24 cellular contexts compared by ENCODE assay signal in the genomic region with DNA sequence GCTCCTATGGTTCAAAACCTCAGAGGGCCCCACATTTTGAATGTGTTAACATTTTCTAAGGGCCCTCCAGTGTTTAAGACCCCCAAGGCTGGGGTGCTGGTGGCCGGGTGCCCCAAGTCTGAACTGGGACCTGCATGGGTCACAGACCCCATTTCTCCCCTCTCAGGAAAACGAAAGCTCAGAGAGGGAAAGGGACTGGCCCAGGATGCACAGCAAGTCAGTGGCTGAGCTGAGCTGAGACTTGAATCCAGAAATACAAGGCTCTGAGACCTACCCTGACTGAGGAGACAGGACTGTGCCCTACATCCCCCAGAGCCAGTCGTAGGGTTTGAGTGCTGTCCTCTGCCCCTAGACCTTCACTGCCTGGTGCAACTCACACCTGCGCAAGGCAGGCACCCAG. TPM values are rescaled to one million over a fixed set of nuclear protein-coding genes. Genes with fewer than 3 reads are reported as not detected.
DNase-seq lines count a peak whose midpoint lies in the region; ATAC-seq, FAIRE-seq and TF ChIP-seq lines count a peak whose summit lies in the region.
"Had no signal": no experiment of that assay in that cellular context is flagged by ENCODE, and none has a peak within 500 bp of the region (broad histone marks: within the 10 kb centered on the region; RNA-seq: fewer than 3 reads in every experiment).

No MANE protein-coding gene starts in this region.

- no peak for FAIRE-seq in HepG2 (lab: Jason Lieb, UNC)
- FAIRE-seq: GM12892, H1 had no signal

- no peak overlapping the region for H3K4me2 ChIP-seq in HepG2 (ENCODE audit: low read depth, low read length)
- H3K4me2 ChIP-seq in neuronal stem cell (ENCODE audit: insufficient read depth, low read length, poor library complexity, severe bottlenecking): no peak overlapping the region
- no peak overlapping the region for H3K4me2 ChIP-seq in mesenchymal stem cell (ENCODE audit: low read length, poor library complexity, severe bottlenecking)

- no peak overlapping the region for H2AFZ ChIP-seq in HepG2 (ENCODE audit: low read length)
- H2AFZ ChIP-seq in neuronal stem cell (ENCODE audit: low read length): no peak overlapping the region
- no peak overlapping the region for H2AFZ ChIP-seq in mesenchymal stem cell (ENCODE audit: low read depth, low read length)
- H2AFZ ChIP-seq: GM23248 had no signal

- H3K27me3 ChIP-seq in HepG2 (ENCODE audit: control insufficient read depth in 1 of 2, insufficient read depth in 2 of 2, low read length in 2 of 2) (peaks cover 2 to 19% of the 10 kb centered on the region in 2 experiments), right lobe of liver (no peaks in the 10 kb centered on the region), neuronal stem cell (ENCODE audit: control insufficient read depth in 3 of 3, insufficient read depth in 3 of 3, low read depth in 1 of 3, low read length in 3 of 3) (peaks cover 0 to 14% (median 0%) of the 10 kb centered on the region in 3 experiments), skeletal muscle tissue (ENCODE audit: control insufficient read depth in 3 of 3, insufficient read depth in 3 of 3, low read length in 3 of 3) (peaks cover 0 to 5% (median 0%) of the 10 kb centered on the region in 3 donors), mesenchymal stem cell (ENCODE audit: control insufficient read depth in 1 of 2, insufficient read depth in 1 of 2, low read length in 2 of 2) (peaks cover 5 to 41% of the 10 kb centered on the region in 2 experiments)

- no peak overlapping the region for H4K91ac ChIP-seq in neuronal stem cell (ENCODE audit: low read depth, low read length, poor library complexity)
- H4K91ac ChIP-seq in mesenchymal stem cell (ENCODE audit: low read length): no peak overlapping the region

- H3K23ac ChIP-seq in neuronal stem cell (ENCODE audit: low read depth, low read length, poor library complexity): no peak overlapping the region
- no peak overlapping the region for H3K23ac ChIP-seq in mesenchymal stem cell (ENCODE audit: low read length in 2 of 2)

- DNase-seq in HepG2 (ENCODE audit: low spot score) (no peak), right lobe of liver (no peak), HuH-7.5 (ENCODE audit: low spot score) (peak; percentile 46), neuronal stem cell (ENCODE audit: low spot score) (no peak), mesenchymal stem cell (no peak), SW 1271 (lab: John Stamatoyannopoulos, UW) (no peak)
- DNase-seq in activated CD4-positive, CD25-positive, alpha-beta regulatory T cell (lab: John Stamatoyannopoulos, UW): no peak
- DNase-seq: 8988T; C1 segment of cervical spinal cord; Calu3; CD4-positive, alpha-beta memory T cell; COR-L47; DMS53; DMS79 treated with DMSO at 0.1 percent for 48 hours; GM23248; H7; HFFc6 had no signal

- H3K27ac ChIP-seq in HepG2 (ENCODE audit: extremely low read length, insufficient read depth, low read length) (no peak overlapping the region), right lobe of liver (no peak overlapping the region), neuronal stem cell (replicated peaks; ENCODE audit: low read length) (no peak overlapping the region), skeletal muscle tissue (ENCODE audit: low read depth, low read length) (peak overlapping the region; percentile 30), mesenchymal stem cell (ENCODE audit: low read length, poor library complexity, severe bottlenecking) (no peak overlapping the region)
- H3K27ac ChIP-seq: GM23248 had no signal

- no peak overlapping the region for H3K14ac ChIP-seq in neuronal stem cell (ENCODE audit: low read length)
- no peak overlapping the region for H3K14ac ChIP-seq in mesenchymal stem cell (ENCODE audit: low read length in 2 of 2)

- 42% methylated on average over 3 of the region's 4 CpGs for WGBS in HepG2 (ENCODE audit: low lambda C conversion rate)
- 88% methylated on average over 2 of the region's 4 CpGs for WGBS in right lobe of liver (ENCODE audit: insufficient coverage, low coverage, low lambda C conversion rate, missing lambda C conversion rate)
- WGBS in neuronal stem cell (ENCODE audit: extremely low coverage in 2 of 2, insufficient read length in 2 of 2, insufficient replicate concordance in 1 of 2), 2 donors: no CpG with 5 or more reads among the region's 4 CpGs
- 77% methylated on average over 4 of the region's 4 CpGs for WGBS in mesenchymal stem cell

- H3K4me3 ChIP-seq in HepG2 (replicated peaks in 1 of 3; ENCODE audit: insufficient read depth in 1 of 3, low read depth in 2 of 3, low read length in 3 of 3): no peak overlapping the region
- H3K4me3 ChIP-seq in right lobe of liver: no peak overlapping the region
- no peak overlapping the region for H3K4me3 ChIP-seq in neuronal stem cell (ENCODE audit: low read length in 2 of 2)
- H3K4me3 ChIP-seq in skeletal muscle tissue (ENCODE audit: low read length in 3 of 3): no peak overlapping the region
- no peak overlapping the region for H3K4me3 ChIP-seq in mesenchymal stem cell (ENCODE audit: insufficient read depth in 1 of 2, low read depth in 1 of 2, low read length in 2 of 2)
- H3K4me3 ChIP-seq: GM23248 had no signal

- H2BK12ac ChIP-seq in neuronal stem cell (ENCODE audit: low read length): no peak overlapping the region
- no peak overlapping the region for H2BK12ac ChIP-seq in mesenchymal stem cell (ENCODE audit: low read length in 2 of 2)

- in situ Hi-C loops in HepG2 (cut with HindIII; ENCODE audit: extremely low pct_ligation_motif_present, low pct_unique_long_range_greater_than_20kb): loop anchor here (25.0 kb wide), 1 partner anchor 286 kb away; the partner anchor contains the start of gene RCE1

- no peak overlapping the region for H3K9ac ChIP-seq in HepG2 (ENCODE audit: insufficient read depth, low read depth, low read length)
- H3K9ac ChIP-seq in neuronal stem cell (ENCODE audit: low read depth, low read length, poor library complexity): no peak overlapping the region
- H3K9ac ChIP-seq in skeletal muscle tissue (ENCODE audit: low read depth in 1 of 3, low read length in 3 of 3): no peak overlapping the region
- no peak overlapping the region for H3K9ac ChIP-seq in mesenchymal stem cell (ENCODE audit: low read length)
- H3K9ac ChIP-seq: GM23248 had no signal

- TF ChIP-seq RAD21 in HepG2 (CRISPR knock-in tag; IDR thresholded peaks at IDR 0.05): no peak

- H2AK5ac ChIP-seq in neuronal stem cell (ENCODE audit: low read depth, low read length): peak overlapping the region; percentile 56
- H2AK5ac ChIP-seq in mesenchymal stem cell (ENCODE audit: low read length, severe bottlenecking): no peak overlapping the region

- H3K79me2 ChIP-seq in HepG2 (ENCODE audit: insufficient read depth, low read length): no peaks in the 10 kb centered on the region

- H4K20me1 ChIP-seq in HepG2 (ENCODE audit: insufficient read depth, low read length): no peaks in the 10 kb centered on the region

- H3K36me3 ChIP-seq in HepG2 (replicated peaks in 1 of 2; ENCODE audit: control insufficient read depth in 1 of 2, insufficient read depth in 2 of 2, low read length in 2 of 2): no peaks in the 10 kb centered on the region
- no peaks in the 10 kb centered on the region for H3K36me3 ChIP-seq in right lobe of liver
- H3K36me3 ChIP-seq in neuronal stem cell (replicated peaks in 1 of 2; ENCODE audit: control insufficient read depth in 2 of 2, insufficient read depth in 2 of 2, low read length in 2 of 2): no peaks in the 10 kb centered on the region
- H3K36me3 ChIP-seq in skeletal muscle tissue (ENCODE audit: control insufficient read depth in 3 of 3, insufficient read depth in 3 of 3, low read length in 3 of 3): peaks cover 0 to 23% (median 8%) of the 10 kb centered on the region in 3 donors
- no peaks in the 10 kb centered on the region for H3K36me3 ChIP-seq in mesenchymal stem cell (ENCODE audit: control insufficient read depth in 1 of 2, insufficient read depth in 2 of 2, low read depth in 1 of 2, low read length in 2 of 2)

- H2BK15ac ChIP-seq in neuronal stem cell (ENCODE audit: low read length): no peak overlapping the region
- H2BK15ac ChIP-seq in mesenchymal stem cell (ENCODE audit: low read depth, poor library complexity, severe bottlenecking): no peak overlapping the region

- H3K79me1 ChIP-seq in neuronal stem cell (ENCODE audit: low read depth, low read length): no peaks in the 10 kb centered on the region
- H3K79me1 ChIP-seq in mesenchymal stem cell (replicated peaks; ENCODE audit: low read length, poor library complexity, severe bottlenecking): no peaks in the 10 kb centered on the region

- CTCF ChIA-PET in HepG2 (lab: Yijun Ruan, JAX; ENCODE audit: low intra/inter-chr PET ratio, low total read pairs): no interaction called here

- no peak overlapping the region for H2BK120ac ChIP-seq in neuronal stem cell (ENCODE audit: low read depth, low read length)
- H2BK120ac ChIP-seq in mesenchymal stem cell (ENCODE audit: low read depth, low read length): no peak overlapping the region

- TF ChIP-seq POLR2A in HepG2 (IDR thresholded peaks at IDR 0.05; ENCODE audit: insufficient read depth in 1 of 2, low read depth in 2 of 2, low read length in 2 of 2): no peak
- TF ChIP-seq POLR2A in right lobe of liver (IDR thresholded peaks at IDR 0.05): no peak

- H4K8ac ChIP-seq in neuronal stem cell (ENCODE audit: low read depth, low read length) (no peak overlapping the region), mesenchymal stem cell (ENCODE audit: low read length) (no peak overlapping the region)

- H2BK5ac ChIP-seq in neuronal stem cell (ENCODE audit: low read length): no peak overlapping the region
- H2BK5ac ChIP-seq in mesenchymal stem cell (ENCODE audit: low read depth, low read length, poor library complexity, severe bottlenecking): no peak overlapping the region

- no TSS peak for BruUV-seq in HepG2 (replicated peaks; lab: Mats Ljungman, UMichigan)

- no peak for TF ChIP-seq EP300 in HepG2 (IDR thresholded peaks at IDR 0.05; ENCODE audit: low read depth in 2 of 2, low read length in 2 of 2)
- TF ChIP-seq EP300 in HepG2 (CRISPR knock-in tag; IDR thresholded peaks at IDR 0.05; ENCODE audit: borderline replicate concordance): no peak

- H3K4me1 ChIP-seq in HepG2 (ENCODE audit: insufficient read depth, low read length) (peaks cover 40% of the 10 kb centered on the region), right lobe of liver (no peaks in the 10 kb centered on the region), neuronal stem cell (ENCODE audit: control insufficient read depth in 2 of 2, insufficient read depth in 1 of 2, low read depth in 1 of 2, low read length in 2 of 2) (peaks cover 10 to 26% of the 10 kb centered on the region in 2 donors), skeletal muscle tissue (ENCODE audit: control insufficient read depth in 3 of 3, insufficient read depth in 3 of 3, low read length in 3 of 3) (peaks cover 27 to 60% (median 31%) of the 10 kb centered on the region in 3 donors), mesenchymal stem cell (ENCODE audit: control insufficient read depth, insufficient read depth, low read depth, low read length) (peaks cover 11% of the 10 kb centered on the region)

- intact Hi-C loops in HepG2 (cut with micrococcal nuclease; ENCODE audit: unreplicated experiment): no loop called here
- intact Hi-C loops in right lobe of liver (cut with DNase I): no loop called here

- H3K4ac ChIP-seq in neuronal stem cell (ENCODE audit: low read length) (no peak overlapping the region), mesenchymal stem cell (ENCODE audit: low read depth in 1 of 2, low read length in 2 of 2) (no peak overlapping the region)

- no peak for TF ChIP-seq CTCF in HepG2 (CRISPR knock-in tag; IDR thresholded peaks at IDR 0.05)
- no peak for TF ChIP-seq CTCF in right lobe of liver (IDR thresholded peaks at IDR 0.05)

- H3K9me3 ChIP-seq in HepG2 (ENCODE audit: low read length) (no peaks in the 10 kb centered on the region), right lobe of liver (no peaks in the 10 kb centered on the region), neuronal stem cell (replicated peaks in 1 of 2; ENCODE audit: control insufficient read depth in 2 of 2, insufficient read depth in 1 of 2, low read depth in 1 of 2, low read length in 2 of 2) (no peaks in the 10 kb centered on the region), skeletal muscle tissue (ENCODE audit: control insufficient read depth in 3 of 3, low read length in 3 of 3) (no peaks in the 10 kb centered on the region), mesenchymal stem cell (ENCODE audit: control insufficient read depth, low read length) (no peaks in the 10 kb centered on the region)

- POLR2A ChIA-PET in HepG2 (lab: Yijun Ruan, JAX): interaction anchor here (1.5 kb wide), 1 partner anchor 88 kb away, joined by 4 read pairs; the partner anchor contains the start of gene RBM4

- H3K18ac ChIP-seq in neuronal stem cell (ENCODE audit: low read length) (no peak overlapping the region), mesenchymal stem cell (ENCODE audit: low read depth in 1 of 2, low read length in 2 of 2) (no peak overlapping the region)

- no peak for ATAC-seq in HepG2
- no peak for ATAC-seq in right lobe of liver
- ATAC-seq: HCT116 had no signal

RNA-seq across cellular contexts. Expression of gene ACTN3, which starts 4.2 kb away (rescaled TPM):
- total RNA-seq in HepG2 (2016; rRNA removed; fragmentation: Illumina TruSeq; extraction: Trizol) (0.04 TPM in 1 of 2 replicates, not detected in the other), right lobe of liver (not detected), skeletal muscle tissue (156 TPM)
- total RNA-seq in HepG2 (2016; cell fraction: cytosol; rRNA removed; fragmentation: Illumina TruSeq; extraction: Trizol; ENCODE audit: low read depth): not detected in 2 replicates
- total RNA-seq in HepG2 (2016; cell fraction: insoluble cytoplasmic fraction; rRNA removed; fragmentation: Illumina TruSeq; extraction: Trizol): not detected in 2 replicates
- total RNA-seq in HepG2 (2016; cell fraction: membrane; rRNA removed; fragmentation: Illumina TruSeq; extraction: Trizol): not detected in 2 replicates
- not detected in 2 replicates for total RNA-seq in HepG2 (2016; cell fraction: nucleus; rRNA removed; fragmentation: Illumina TruSeq; extraction: Trizol)
- 0.07 and 0.09 TPM in 2 replicates for polyA plus RNA-seq in HepG2 (2011; rRNA removed)
- 0.01 and 0.03 TPM in 2 replicates for polyA plus RNA-seq in HepG2 (2011; cell fraction: cytosol; rRNA removed)
- 0.85 and 1.2 TPM in 2 replicates for polyA plus RNA-seq in HepG2 (2011; cell fraction: nucleus; rRNA removed)
- 0.07 and 0.21 TPM in 2 replicates for polyA plus RNA-seq in HepG2 (2012)
- polyA plus RNA-seq in HepG2 (2016; cell fraction: cytosol; fragmentation: Illumina TruSeq; extraction: Trizol; ENCODE audit: low read depth): not detected in 2 replicates
- polyA plus RNA-seq in HepG2 (2016; cell fraction: insoluble cytoplasmic fraction; fragmentation: Illumina TruSeq; extraction: Trizol; ENCODE audit: low read depth): not detected in 2 replicates
- not detected in 2 replicates for polyA plus RNA-seq in HepG2 (2016; cell fraction: membrane; fragmentation: Illumina TruSeq; extraction: Trizol; ENCODE audit: low read depth)
- 0.15 and 0.25 TPM in 2 replicates for polyA plus RNA-seq in HepG2 (2016; cell fraction: nucleus; fragmentation: Illumina TruSeq; extraction: Trizol; ENCODE audit: insufficient read depth, low read depth)
- not detected in 2 replicates for polyA minus RNA-seq in HepG2 (2011; rRNA and poly(A)+ RNA removed; ENCODE audit: low replicate concordance)
- not detected in 2 replicates for polyA minus RNA-seq in HepG2 (2011; cell fraction: cytosol; rRNA and poly(A)+ RNA removed)
- 0.25 TPM in 1 of 2 replicates, not detected in the other for polyA minus RNA-seq in HepG2 (2011; cell fraction: nucleus; rRNA and poly(A)+ RNA removed)
- 15.3 TPM for polyA plus RNA-seq in neuronal stem cell (2013, experiment 1 of 2)
- 14.8 TPM for polyA plus RNA-seq in neuronal stem cell (2013, experiment 2 of 2)
- polyA plus RNA-seq in mesenchymal stem cell (2013, experiment 1 of 2): 0.07 TPM
- 0.10 TPM for polyA plus RNA-seq in mesenchymal stem cell (2013, experiment 2 of 2)
- total RNA-seq: A673, Calu3, Daoy, GM23248 had no signal
- polyA plus RNA-seq: BJ; CD4-positive, alpha-beta memory T cell; GM23248 had no signal

RNA-seq across cellular contexts. Expression of gene ZDHHC24, which starts 5.0 kb away (rescaled TPM):
- total RNA-seq in HepG2 (2016; rRNA removed; fragmentation: Illumina TruSeq; extraction: Trizol) (1.9 and 4.3 TPM in 2 replicates), right lobe of liver (10 to 100 TPM in 1 of 6 experiments, 1 to 10 TPM in 5; 3.6 to 15.5 (median 5.8) TPM), skeletal muscle tissue (3.7 TPM)
- 1.9 and 2.0 TPM in 2 replicates for total RNA-seq in HepG2 (2016; cell fraction: cytosol; rRNA removed; fragmentation: Illumina TruSeq; extraction: Trizol; ENCODE audit: low read depth)
- total RNA-seq in HepG2 (2016; cell fraction: insoluble cytoplasmic fraction; rRNA removed; fragmentation: Illumina TruSeq; extraction: Trizol): 1.8 and 4.6 TPM in 2 replicates
- total RNA-seq in HepG2 (2016; cell fraction: membrane; rRNA removed; fragmentation: Illumina TruSeq; extraction: Trizol): 2.5 and 3.7 TPM in 2 replicates
- total RNA-seq in HepG2 (2016; cell fraction: nucleus; rRNA removed; fragmentation: Illumina TruSeq; extraction: Trizol): 3.0 and 4.3 TPM in 2 replicates
- polyA plus RNA-seq in HepG2 (2011; rRNA removed): 4.3 and 6.0 TPM in 2 replicates
- polyA plus RNA-seq in HepG2 (2011; cell fraction: cytosol; rRNA removed): 4.4 and 5.3 TPM in 2 replicates
- 3.9 and 4.1 TPM in 2 replicates for polyA plus RNA-seq in HepG2 (2011; cell fraction: nucleus; rRNA removed)
- polyA plus RNA-seq in HepG2 (2012): 2.8 and 3.2 TPM in 2 replicates
- 1.6 and 2.2 TPM in 2 replicates for polyA plus RNA-seq in HepG2 (2016; cell fraction: cytosol; fragmentation: Illumina TruSeq; extraction: Trizol; ENCODE audit: low read depth)
- polyA plus RNA-seq in HepG2 (2016; cell fraction: insoluble cytoplasmic fraction; fragmentation: Illumina TruSeq; extraction: Trizol; ENCODE audit: low read depth): 1.4 and 1.8 TPM in 2 replicates
- polyA plus RNA-seq in HepG2 (2016; cell fraction: membrane; fragmentation: Illumina TruSeq; extraction: Trizol; ENCODE audit: low read depth): 1.8 TPM in 2 replicates
- polyA plus RNA-seq in HepG2 (2016; cell fraction: nucleus; fragmentation: Illumina TruSeq; extraction: Trizol; ENCODE audit: insufficient read depth, low read depth): 5.7 and 6.0 TPM in 2 replicates
- polyA minus RNA-seq in HepG2 (2011; rRNA and poly(A)+ RNA removed; ENCODE audit: low replicate concordance): 5.8 and 12.6 TPM in 2 replicates
- polyA minus RNA-seq in HepG2 (2011; cell fraction: cytosol; rRNA and poly(A)+ RNA removed): 4.6 and 5.8 TPM in 2 replicates
- 0.77 and 1.1 TPM in 2 replicates for polyA minus RNA-seq in HepG2 (2011; cell fraction: nucleus; rRNA and poly(A)+ RNA removed)
- polyA plus RNA-seq in neuronal stem cell (2013, experiment 1 of 2): 5.8 TPM
- polyA plus RNA-seq in neuronal stem cell (2013, experiment 2 of 2): 5.8 TPM
- 10.8 TPM for polyA plus RNA-seq in mesenchymal stem cell (2013, experiment 1 of 2)
- 11.2 TPM for polyA plus RNA-seq in mesenchymal stem cell (2013, experiment 2 of 2)

RNA-seq across cellular contexts. Expression of gene CTSF, which starts 17.5 kb away (rescaled TPM):
- total RNA-seq in HepG2 (2016; rRNA removed; fragmentation: Illumina TruSeq; extraction: Trizol) (not detected in 2 replicates), right lobe of liver (10 to 100 TPM; 35.3 to 54.4 (median 44.7) TPM), skeletal muscle tissue (27.1 TPM)
- total RNA-seq in HepG2 (2016; cell fraction: cytosol; rRNA removed; fragmentation: Illumina TruSeq; extraction: Trizol; ENCODE audit: low read depth): not detected in 2 replicates
- total RNA-seq in HepG2 (2016; cell fraction: insoluble cytoplasmic fraction; rRNA removed; fragmentation: Illumina TruSeq; extraction: Trizol): not detected in 2 replicates
- not detected in 2 replicates for total RNA-seq in HepG2 (2016; cell fraction: membrane; rRNA removed; fragmentation: Illumina TruSeq; extraction: Trizol)
- total RNA-seq in HepG2 (2016; cell fraction: nucleus; rRNA removed; fragmentation: Illumina TruSeq; extraction: Trizol): not detected in 2 replicates
- 0.17 TPM in 1 of 2 replicates, not detected in the other for polyA plus RNA-seq in HepG2 (2011; rRNA removed)
- polyA plus RNA-seq in HepG2 (2011; cell fraction: cytosol; rRNA removed): 0.08 TPM in 1 of 2 replicates, not detected in the other
- 0.24 TPM in 1 of 2 replicates, not detected in the other for polyA plus RNA-seq in HepG2 (2011; cell fraction: nucleus; rRNA removed)
- polyA plus RNA-seq in HepG2 (2012): not detected in 2 replicates
- polyA plus RNA-seq in HepG2 (2016; cell fraction: cytosol; fragmentation: Illumina TruSeq; extraction: Trizol; ENCODE audit: low read depth): not detected in 2 replicates
- polyA plus RNA-seq in HepG2 (2016; cell fraction: insoluble cytoplasmic fraction; fragmentation: Illumina TruSeq; extraction: Trizol; ENCODE audit: low read depth): not detected in 2 replicates
- polyA plus RNA-seq in HepG2 (2016; cell fraction: membrane; fragmentation: Illumina TruSeq; extraction: Trizol; ENCODE audit: low read depth): not detected in 2 replicates
- not detected in 2 replicates for polyA plus RNA-seq in HepG2 (2016; cell fraction: nucleus; fragmentation: Illumina TruSeq; extraction: Trizol; ENCODE audit: insufficient read depth, low read depth)
- polyA minus RNA-seq in HepG2 (2011; rRNA and poly(A)+ RNA removed; ENCODE audit: low replicate concordance): 6.7 TPM in 1 of 2 replicates, not detected in the other
- polyA minus RNA-seq in HepG2 (2011; cell fraction: cytosol; rRNA and poly(A)+ RNA removed): not detected in 2 replicates
- not detected in 2 replicates for polyA minus RNA-seq in HepG2 (2011; cell fraction: nucleus; rRNA and poly(A)+ RNA removed)
- 1.3 TPM for polyA plus RNA-seq in neuronal stem cell (2013, experiment 1 of 2)
- 1.2 TPM for polyA plus RNA-seq in neuronal stem cell (2013, experiment 2 of 2)
- not detected for polyA plus RNA-seq in mesenchymal stem cell (2013, experiment 1 of 2)
- polyA plus RNA-seq in mesenchymal stem cell (2013, experiment 2 of 2): not detected

RNA-seq across cellular contexts. Expression of gene BBS1, which starts 40.5 kb away (rescaled TPM):
- total RNA-seq in HepG2 (2016; rRNA removed; fragmentation: Illumina TruSeq; extraction: Trizol) (8.1 and 14.1 TPM in 2 replicates), right lobe of liver (10 to 100 TPM in 4 of 6 experiments, 1 to 10 TPM in 2; 6.2 to 18.1 (median 11.2) TPM), skeletal muscle tissue (14.6 TPM)
- 4.8 and 5.7 TPM in 2 replicates for total RNA-seq in HepG2 (2016; cell fraction: cytosol; rRNA removed; fragmentation: Illumina TruSeq; extraction: Trizol; ENCODE audit: low read depth)
- total RNA-seq in HepG2 (2016; cell fraction: insoluble cytoplasmic fraction; rRNA removed; fragmentation: Illumina TruSeq; extraction: Trizol): 7.6 and 12.8 TPM in 2 replicates
- total RNA-seq in HepG2 (2016; cell fraction: membrane; rRNA removed; fragmentation: Illumina TruSeq; extraction: Trizol): 5.7 and 6.3 TPM in 2 replicates
- total RNA-seq in HepG2 (2016; cell fraction: nucleus; rRNA removed; fragmentation: Illumina TruSeq; extraction: Trizol): 15.1 and 16.7 TPM in 2 replicates
- 11.7 and 12.1 TPM in 2 replicates for polyA plus RNA-seq in HepG2 (2011; rRNA removed)
- 6.2 and 6.5 TPM in 2 replicates for polyA plus RNA-seq in HepG2 (2011; cell fraction: cytosol; rRNA removed)
- 45.3 and 52.0 TPM in 2 replicates for polyA plus RNA-seq in HepG2 (2011; cell fraction: nucleus; rRNA removed)
- polyA plus RNA-seq in HepG2 (2012): 6.7 and 8.6 TPM in 2 replicates
- polyA plus RNA-seq in HepG2 (2016; cell fraction: cytosol; fragmentation: Illumina TruSeq; extraction: Trizol; ENCODE audit: low read depth): 0.54 and 0.81 TPM in 2 replicates
- polyA plus RNA-seq in HepG2 (2016; cell fraction: insoluble cytoplasmic fraction; fragmentation: Illumina TruSeq; extraction: Trizol; ENCODE audit: low read depth): 5.3 and 8.5 TPM in 2 replicates
- 1.8 and 2.2 TPM in 2 replicates for polyA plus RNA-seq in HepG2 (2016; cell fraction: membrane; fragmentation: Illumina TruSeq; extraction: Trizol; ENCODE audit: low read depth)
- 24.8 and 29.8 TPM in 2 replicates for polyA plus RNA-seq in HepG2 (2016; cell fraction: nucleus; fragmentation: Illumina TruSeq; extraction: Trizol; ENCODE audit: insufficient read depth, low read depth)
- polyA minus RNA-seq in HepG2 (2011; rRNA and poly(A)+ RNA removed; ENCODE audit: low replicate concordance): 19.0 and 43.1 TPM in 2 replicates
- 10.1 and 10.6 TPM in 2 replicates for polyA minus RNA-seq in HepG2 (2011; cell fraction: cytosol; rRNA and poly(A)+ RNA removed)
- 24.6 and 34.3 TPM in 2 replicates for polyA minus RNA-seq in HepG2 (2011; cell fraction: nucleus; rRNA and poly(A)+ RNA removed)
- 26.0 TPM for polyA plus RNA-seq in neuronal stem cell (2013, experiment 1 of 2)
- 25.7 TPM for polyA plus RNA-seq in neuronal stem cell (2013, experiment 2 of 2)
- 15.5 TPM for polyA plus RNA-seq in mesenchymal stem cell (2013, experiment 1 of 2)
- polyA plus RNA-seq in mesenchymal stem cell (2013, experiment 2 of 2): 15.0 TPM

RNA-seq across cellular contexts. Expression of gene CCDC87, which starts 42.0 kb away (rescaled TPM):
- total RNA-seq in HepG2 (2016; rRNA removed; fragmentation: Illumina TruSeq; extraction: Trizol): 0.17 and 0.42 TPM in 2 replicates
- 0.10 and 0.18 TPM in 2 replicates for total RNA-seq in HepG2 (2016; cell fraction: cytosol; rRNA removed; fragmentation: Illumina TruSeq; extraction: Trizol; ENCODE audit: low read depth)
- 0.27 and 0.41 TPM in 2 replicates for total RNA-seq in HepG2 (2016; cell fraction: insoluble cytoplasmic fraction; rRNA removed; fragmentation: Illumina TruSeq; extraction: Trizol)
- 0.46 and 0.48 TPM in 2 replicates for total RNA-seq in HepG2 (2016; cell fraction: membrane; rRNA removed; fragmentation: Illumina TruSeq; extraction: Trizol)
- 0.66 and 0.78 TPM in 2 replicates for total RNA-seq in HepG2 (2016; cell fraction: nucleus; rRNA removed; fragmentation: Illumina TruSeq; extraction: Trizol)
- 0.05 and 0.09 TPM in 2 replicates for polyA plus RNA-seq in HepG2 (2011; rRNA removed)
- 0.04 and 0.05 TPM in 2 replicates for polyA plus RNA-seq in HepG2 (2011; cell fraction: cytosol; rRNA removed)
- polyA plus RNA-seq in HepG2 (2011; cell fraction: nucleus; rRNA removed): 0.17 and 0.29 TPM in 2 replicates
- 0.20 and 0.21 TPM in 2 replicates for polyA plus RNA-seq in HepG2 (2012)
- polyA plus RNA-seq in HepG2 (2016; cell fraction: cytosol; fragmentation: Illumina TruSeq; extraction: Trizol; ENCODE audit: low read depth): not detected in 2 replicates
- 0.15 and 0.29 TPM in 2 replicates for polyA plus RNA-seq in HepG2 (2016; cell fraction: insoluble cytoplasmic fraction; fragmentation: Illumina TruSeq; extraction: Trizol; ENCODE audit: low read depth)
- polyA plus RNA-seq in HepG2 (2016; cell fraction: membrane; fragmentation: Illumina TruSeq; extraction: Trizol; ENCODE audit: low read depth): 0.06 and 0.10 TPM in 2 replicates
- polyA plus RNA-seq in HepG2 (2016; cell fraction: nucleus; fragmentation: Illumina TruSeq; extraction: Trizol; ENCODE audit: insufficient read depth, low read depth): 0.15 TPM in 1 of 2 replicates, not detected in the other
- 0.22 and 0.23 TPM in 2 replicates for polyA minus RNA-seq in HepG2 (2011; rRNA and poly(A)+ RNA removed; ENCODE audit: low replicate concordance)
- not detected in 2 replicates for polyA minus RNA-seq in HepG2 (2011; cell fraction: cytosol; rRNA and poly(A)+ RNA removed)
- 0.37 and 0.64 TPM in 2 replicates for polyA minus RNA-seq in HepG2 (2011; cell fraction: nucleus; rRNA and poly(A)+ RNA removed)
- under 1 TPM in 5 of 6 experiments, not detected in 1; 0.07 to 0.37 (median 0.12) TPM for total RNA-seq in right lobe of liver
- 0.13 TPM for polyA plus RNA-seq in neuronal stem cell (2013, experiment 1 of 2)
- 0.14 TPM for polyA plus RNA-seq in neuronal stem cell (2013, experiment 2 of 2)
- total RNA-seq in skeletal muscle tissue: not detected
- polyA plus RNA-seq in mesenchymal stem cell (2013, experiment 1 of 2): 0.15 TPM
- 0.23 TPM for polyA plus RNA-seq in mesenchymal stem cell (2013, experiment 2 of 2)
- total RNA-seq: CD4-positive, alpha-beta memory T cell; Daoy had no signal

Comparison
In these comparisons a context has a peak if more than half of its experiments do, and no peak if none do; other contexts are left out.
1. RNA of gene CTSF, which starts 17.5 kb away (total RNA-seq): 35.3 to 54.4 TPM in right lobe of liver and 27.1 TPM in skeletal muscle tissue (single experiment); not detected in HepG2; every median in the first group is over 10 times any median in the second.
2. RNA of gene ACTN3, which starts 4.2 kb away (total RNA-seq): 156 TPM in skeletal muscle tissue (single experiment); 0.04 TPM in HepG2 and not detected in right lobe of liver; every median in the first group is over 100 times any median in the second.